2 cellular contexts compared by ENCODE assay signal in genomic region chr15:59322056-59322755, GRCh38.
A peak's percentile ranks its signal among the peaks of the same experiment; 100 is the strongest.
TF ChIP-seq lines count a peak whose summit lies in the region.

No MANE protein-coding gene starts in this region.

TF ChIP-seq in A549, 52 proteins besides CTCF, POLR2A, EP300 and RAD21 (continued from another document):
- TF ChIP-seq RNF2 (IDR thresholded peaks at IDR 0.05; ENCODE audit: borderline replicate concordance, low read depth): no peak
- TF ChIP-seq HES2 (IDR thresholded peaks at IDR 0.05): no peak
- no peak for TF ChIP-seq TP53 (CRISPR knock-in tag; IDR thresholded peaks at IDR 0.05)
- TF ChIP-seq PHF8 (IDR thresholded peaks at IDR 0.05; ENCODE audit: borderline replicate concordance, low read depth): no peak
- no peak for TF ChIP-seq FOXS1 (CRISPR knock-in tag; IDR thresholded peaks at IDR 0.05)
- no peak for TF ChIP-seq FOSB (CRISPR knock-in tag; IDR thresholded peaks at IDR 0.05)
- no peak for TF ChIP-seq EHF (CRISPR knock-in tag; IDR thresholded peaks at IDR 0.05)
- TF ChIP-seq ZC3H11A (IDR thresholded peaks at IDR 0.05): no peak
- no peak for TF ChIP-seq NR3C1 (IDR thresholded peaks at IDR 0.05)
- TF ChIP-seq CEBPB (IDR thresholded peaks at IDR 0.05): no peak
- TF ChIP-seq SREBF2 (IDR thresholded peaks at IDR 0.05): no peak
- TF ChIP-seq KDM1A (IDR thresholded peaks at IDR 0.05; ENCODE audit: low read depth): no peak
- TF ChIP-seq TFCP2L1 (CRISPR knock-in tag; IDR thresholded peaks at IDR 0.05): no peak
- no peak for TF ChIP-seq ATOH8 (CRISPR knock-in tag; IDR thresholded peaks at IDR 0.05; ENCODE audit: low read depth)

TF ChIP-seq in GM12878, 131 proteins besides CTCF, POLR2A, EP300 and RAD21:
- TF ChIP-seq ZNF687 (IDR thresholded peaks at IDR 0.05) (peak; percentile 48), RUNX3 (IDR thresholded peaks at IDR 0.05; ENCODE audit: low read length) (peak; percentile 77), NFIC (IDR thresholded peaks at IDR 0.05; ENCODE audit: low read depth, low read length) (peak; percentile 45; the same call in 1 of the 2 replicates), SRF (IDR thresholded peaks at IDR 0.05; ENCODE audit: low read depth in 2 of 2, low read length in 2 of 2) (0 out of 4 replicates have a peak, but pooled peaks of 1 of the 2 experiments have one; percentile 45), IKZF1 (conservative IDR thresholded peaks at IDR 0.05) (no peak), TCF7 (IDR thresholded peaks at IDR 0.05; ENCODE audit: borderline replicate concordance) (peak; percentile 26; the same call in 1 of the 2 replicates), POLR2AphosphoS2 (IDR thresholded peaks at IDR 0.05; ENCODE audit: low read depth, low read length) (no peak)
